23 cellular contexts compared by ENCODE assay signal in the genomic region with DNA sequence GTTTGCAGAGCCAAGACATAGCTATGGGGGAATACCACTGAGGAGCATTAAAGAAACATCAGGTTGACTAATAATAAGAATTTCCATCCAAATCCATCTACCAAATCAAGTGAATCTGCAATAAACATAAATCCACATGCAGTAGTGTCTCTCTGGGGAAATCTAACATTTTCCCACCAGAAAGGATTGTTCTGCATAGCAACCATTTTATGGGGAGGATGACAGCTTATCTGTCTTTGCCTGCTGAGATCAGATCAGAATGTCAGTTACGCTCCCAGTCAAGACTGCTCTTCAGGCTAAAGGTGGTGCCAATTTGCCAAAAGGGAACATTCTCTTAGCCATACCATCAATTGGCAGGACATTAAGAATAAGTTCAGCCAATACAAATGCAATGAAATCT.
"Had no signal": no experiment of that assay in that cellular context is flagged by ENCODE, and none has a peak within 500 bp of the region (broad histone marks: within the 10 kb centered on the region; RNA-seq: fewer than 3 reads in every experiment).

No MANE protein-coding gene starts in this region.

- H3K4me1 ChIP-seq: colonic mucosa, esophagus muscularis mucosa, esophagus squamous epithelium, foreskin keratinocyte, gastrocnemius medialis, gastroesophageal sphincter, heart left ventricle had no signal

- H3K27me3 ChIP-seq: colonic mucosa, dorsolateral prefrontal cortex, esophagus muscularis mucosa, esophagus squamous epithelium, foreskin keratinocyte, gastrocnemius medialis, gastroesophageal sphincter, heart left ventricle had no signal

- H3K4me3 ChIP-seq: colonic mucosa, coronary artery, dorsolateral prefrontal cortex, esophagus muscularis mucosa, esophagus squamous epithelium, gastrocnemius medialis, gastroesophageal sphincter, heart left ventricle had no signal

- H3K9me3 ChIP-seq: colonic mucosa, esophagus squamous epithelium, gastrocnemius medialis, gastroesophageal sphincter had no signal

- H3K27ac ChIP-seq: colonic mucosa, coronary artery, dorsolateral prefrontal cortex, epithelial cell of prostate, esophagus muscularis mucosa, esophagus squamous epithelium, foreskin keratinocyte, gastrocnemius medialis, gastroesophageal sphincter, heart left ventricle had no signal

- H3K36me3 ChIP-seq: colonic mucosa, esophagus muscularis mucosa, esophagus squamous epithelium, gastrocnemius medialis, gastroesophageal sphincter, heart left ventricle had no signal

- DNase-seq: colonic mucosa; cortex of kidney; dermis blood vessel endothelial cell; dorsolateral prefrontal cortex; effector CD4-positive, alpha-beta T cell; effector CD8-positive, alpha-beta T cell; effector memory CD4-positive, alpha-beta T cell; effector memory CD8-positive, alpha-beta T cell; endodermal cell; erythroblast; esophagus squamous epithelium; foreskin fibroblast; foreskin keratinocyte; foreskin melanocyte; gastrocnemius medialis; glutamatergic neuron; head of caudate nucleus; heart left ventricle had no signal

- ATAC-seq: effector memory CD8-positive, alpha-beta T cell; esophagus mucosa; foreskin keratinocyte; gastrocnemius medialis; gastroesophageal sphincter; heart left ventricle had no signal
